In the genomic region with DNA sequence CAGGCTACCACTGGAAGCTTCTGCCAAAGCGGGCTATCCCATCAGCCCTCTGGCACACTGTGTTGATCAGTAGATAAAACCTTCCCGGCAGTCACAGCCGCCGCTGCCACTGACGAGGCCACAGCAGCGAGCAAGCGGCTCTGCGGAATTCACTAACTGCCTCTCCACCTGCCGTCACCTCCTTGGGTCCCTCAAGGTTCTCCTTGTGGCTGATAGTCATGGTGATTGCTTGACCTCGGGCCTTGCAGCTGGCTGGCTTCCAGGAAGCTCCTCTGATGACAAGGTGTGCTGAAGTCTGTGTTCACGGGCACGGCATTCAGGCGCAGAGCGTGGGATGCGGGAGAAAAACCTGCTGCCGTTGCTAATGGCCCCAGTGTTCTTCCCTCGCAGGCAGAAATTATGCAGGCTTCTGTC, we compare ENCODE assay signal across 9 cellular contexts.
A peak's percentile ranks its signal among the peaks of the same experiment; 100 is the strongest.
DNase-seq lines count a peak whose midpoint lies in the region; ATAC-seq, FAIRE-seq and TF ChIP-seq lines count a peak whose summit lies in the region.
"Had no signal": no experiment of that assay in that cellular context is flagged by ENCODE, and none has a peak within 500 bp of the region (broad histone marks: within the 10 kb centered on the region; RNA-seq: fewer than 3 reads in every experiment).

No MANE protein-coding gene starts in this region.

- H3K9me3 Mint-ChIP-seq in activated CD8-positive, alpha-beta memory T cell treated with anti-CD3 and anti-CD28 coated beads, Interleukin-2, amount 10 ng/mL, durations not matched to agents 7 days and 5 days (ENCODE audit: low read depth), result peaks cover 4% of the 10 kb centered on the region
- H3K9me3 Mint-ChIP-seq in activated CD8-positive, alpha-beta T cell treated with anti-CD3 and anti-CD28 coated beads for 36 hours, result no peaks in the 10 kb centered on the region
- peaks cover 9% of the 10 kb centered on the region for H3K9me3 Mint-ChIP-seq in T-helper 2 cell treated with Interferon-gamma antibody and Interleukin-4, amounts not matched to agents 5 μg/mL and 100 μg/mL, for 36 hours

- H3K36me3 ChIP-seq in kidney (ENCODE audit: control insufficient read depth in 1 of 2, insufficient read depth in 2 of 2, low read length in 2 of 2) (no peaks in the 10 kb centered on the region), thyroid gland (no peaks in the 10 kb centered on the region)

- H3K4me1 ChIP-seq in kidney (ENCODE audit: control insufficient read depth in 1 of 2, insufficient read depth in 1 of 2, low read depth in 1 of 2, low read length in 2 of 2) (no peaks in the 10 kb centered on the region), thyroid gland (no peaks in the 10 kb centered on the region)

- no peak for DNase-seq in activated CD8-positive, alpha-beta memory T cell treated with anti-CD3 and anti-CD28 coated beads, Interleukin-2, amount 10 ng/mL, durations not matched to agents 7 days and 5 days
- no peak for DNase-seq in activated CD8-positive, alpha-beta memory T cell treated with anti-CD3 and anti-CD28 coated beads, Interleukin-2, amount 50 U/mL, for 48 hours
- DNase-seq in kidney (peak; percentile 76), thyroid gland (peak; percentile 18 to 26), HuH-7.5 (ENCODE audit: low spot score) (no peak)
- DNase-seq in activated CD8-positive, alpha-beta T cell treated with anti-CD3 and anti-CD28 coated beads for 36 hours, result no peak
- no peak for DNase-seq in T-helper 2 cell treated with Interferon-gamma antibody and Interleukin-4, amounts not matched to agents 5 μg/mL and 100 μg/mL, for 36 hours (ENCODE audit: low spot score)
- DNase-seq: cerebellar nuclear complex had no signal

- intact Hi-C loops in kidney (cut with DNase I), result no loop called here
- intact Hi-C loops in thyroid gland (cut with DNase I), result no loop called here
- intact Hi-C loops in activated CD8-positive, alpha-beta T cell treated with anti-CD3 and anti-CD28 coated beads for 36 hours (cut with micrococcal nuclease), result no loop called here

- H3K36me3 Mint-ChIP-seq in activated CD8-positive, alpha-beta memory T cell treated with anti-CD3 and anti-CD28 coated beads, Interleukin-2, amount 10 ng/mL, durations not matched to agents 7 days and 5 days, result no peaks in the 10 kb centered on the region
- no peaks in the 10 kb centered on the region for H3K36me3 Mint-ChIP-seq in activated CD8-positive, alpha-beta T cell treated with anti-CD3 and anti-CD28 coated beads for 36 hours (ENCODE audit: low read depth)
- H3K36me3 Mint-ChIP-seq in T-helper 2 cell treated with Interferon-gamma antibody and Interleukin-4, amounts not matched to agents 5 μg/mL and 100 μg/mL, for 36 hours (ENCODE audit: low read depth), result no peaks in the 10 kb centered on the region

- TF ChIP-seq CTCF in kidney (IDR thresholded peaks at IDR 0.05; ENCODE audit: borderline replicate concordance, extremely low read depth, insufficient read depth), result no peak
- TF ChIP-seq CTCF in thyroid gland (IDR thresholded peaks at IDR 0.05), result no peak
- TF ChIP-seq CTCF in activated CD8-positive, alpha-beta T cell treated with anti-CD3 and anti-CD28 coated beads for 36 hours (IDR thresholded peaks at IDR 0.05), result no peak

- peak overlapping the region; percentile 24 for H3K27ac Mint-ChIP-seq in activated CD8-positive, alpha-beta memory T cell treated with anti-CD3 and anti-CD28 coated beads, Interleukin-2, amount 10 ng/mL, durations not matched to agents 7 days and 5 days
- no peak overlapping the region for H3K27ac Mint-ChIP-seq in activated CD8-positive, alpha-beta T cell treated with anti-CD3 and anti-CD28 coated beads for 36 hours
- H3K27ac Mint-ChIP-seq in T-helper 2 cell treated with Interferon-gamma antibody and Interleukin-4, amounts not matched to agents 5 μg/mL and 100 μg/mL, for 36 hours, result no peak overlapping the region

- no peaks in the 10 kb centered on the region for H3K9me3 ChIP-seq in kidney (ENCODE audit: control insufficient read depth in 1 of 2, low read length in 2 of 2)
- no peaks in the 10 kb centered on the region for H3K9me3 ChIP-seq in thyroid gland

- peak overlapping the region; percentile 42 to 60 for H3K4me3 ChIP-seq in kidney (ENCODE audit: low read length in 2 of 2)
- H3K4me3 ChIP-seq in thyroid gland (replicated peaks in 1 of 3), result no peak overlapping the region

- CTCF ChIA-PET in activated CD8-positive, alpha-beta memory T cell treated with anti-CD3 and anti-CD28 coated beads, Interleukin-2, amount 10 ng/mL, durations not matched to agents 7 days and 5 days (lab: Charles Lee), result no interaction called here
- CTCF ChIA-PET in activated CD8-positive, alpha-beta T cell treated with anti-CD3 and anti-CD28 coated beads for 36 hours (lab: Charles Lee), result no interaction called here

- POLR2A ChIA-PET in activated CD8-positive, alpha-beta T cell treated with anti-CD3 and anti-CD28 coated beads for 36 hours (lab: Charles Lee), result no interaction called here

- no peak for FAIRE-seq in kidney (lab: Jason Lieb, UNC)

- H3K4me1 Mint-ChIP-seq in activated CD8-positive, alpha-beta memory T cell treated with anti-CD3 and anti-CD28 coated beads, Interleukin-2, amount 10 ng/mL, durations not matched to agents 7 days and 5 days, result no peaks in the 10 kb centered on the region
- no peaks in the 10 kb centered on the region for H3K4me1 Mint-ChIP-seq in activated CD8-positive, alpha-beta T cell treated with anti-CD3 and anti-CD28 coated beads for 36 hours (ENCODE audit: low read depth)
- H3K4me1 Mint-ChIP-seq in T-helper 2 cell treated with Interferon-gamma antibody and Interleukin-4, amounts not matched to agents 5 μg/mL and 100 μg/mL, for 36 hours (ENCODE audit: low read depth), result no peaks in the 10 kb centered on the region

- no peak overlapping the region for H3K4me3 Mint-ChIP-seq in activated CD8-positive, alpha-beta memory T cell treated with anti-CD3 and anti-CD28 coated beads, Interleukin-2, amount 10 ng/mL, durations not matched to agents 7 days and 5 days
- H3K4me3 Mint-ChIP-seq in activated CD8-positive, alpha-beta T cell treated with anti-CD3 and anti-CD28 coated beads for 36 hours, result no peak overlapping the region
- no peak overlapping the region for H3K4me3 Mint-ChIP-seq in T-helper 2 cell treated with Interferon-gamma antibody and Interleukin-4, amounts not matched to agents 5 μg/mL and 100 μg/mL, for 36 hours

- no peaks in the 10 kb centered on the region for H3K27me3 Mint-ChIP-seq in activated CD8-positive, alpha-beta memory T cell treated with anti-CD3 and anti-CD28 coated beads, Interleukin-2, amount 10 ng/mL, durations not matched to agents 7 days and 5 days
- H3K27me3 Mint-ChIP-seq in activated CD8-positive, alpha-beta T cell treated with anti-CD3 and anti-CD28 coated beads for 36 hours, result peaks cover 2% of the 10 kb centered on the region
- peaks cover 5% of the 10 kb centered on the region for H3K27me3 Mint-ChIP-seq in T-helper 2 cell treated with Interferon-gamma antibody and Interleukin-4, amounts not matched to agents 5 μg/mL and 100 μg/mL, for 36 hours (ENCODE audit: low read depth)

- 35 to 55% methylated on average over 5 to 17 of the region's 17 CpGs for WGBS in thyroid gland, 2 donors

- no peak for TF ChIP-seq POLR2A in thyroid gland (IDR thresholded peaks at IDR 0.05)

- H3K27ac ChIP-seq in kidney (ENCODE audit: low read depth in 2 of 2, low read length in 2 of 2) (peak overlapping the region in 1 of 2 donors; percentile 43), thyroid gland (no peak overlapping the region)

- peak overlapping the region in 1 of 2 donors; percentile 63 for H3K9ac ChIP-seq in kidney (ENCODE audit: low read length in 2 of 2)

- peaks cover 5% of the 10 kb centered on the region for H3K27me3 ChIP-seq in thyroid gland

- no peak for ATAC-seq in activated CD8-positive, alpha-beta memory T cell treated with anti-CD3 and anti-CD28 coated beads, Interleukin-2, amount 10 ng/mL, durations not matched to agents 7 days and 5 days
- peak; percentile 78 for ATAC-seq in SK-N-SH treated with all-trans-retinoic acid at 6 μM for 48 hours
- no peak for ATAC-seq in activated CD8-positive, alpha-beta T cell treated with anti-CD3 and anti-CD28 coated beads for 36 hours

TF ChIP-seq in SK-N-SH treated with all-trans-retinoic acid at 6 μM for 48 hours, 23 proteins besides CTCF, POLR2A, EP300 and RAD21:
- TF ChIP-seq ARNTL (CRISPR knock-in tag; IDR thresholded peaks at IDR 0.05; ENCODE audit: borderline replicate concordance, low read depth) (no peak), ZFP30 (CRISPR knock-in tag; IDR thresholded peaks at IDR 0.05) (no peak), RARB (CRISPR knock-in tag; IDR thresholded peaks at IDR 0.05) (no peak)

Comparison
In these comparisons a context has a peak if more than half of its experiments do, and no peak if none do; other contexts are left out.
1. DNase-seq: peak in kidney (single experiment) and thyroid gland (2 of 2); none in activated CD8-positive, alpha-beta memory T cell treated with anti-CD3 and anti-CD28 coated beads, Interleukin-2, amount 10 ng/mL, durations not matched to agents 7 days and 5 days (single experiment), activated CD8-positive, alpha-beta memory T cell treated with anti-CD3 and anti-CD28 coated beads, Interleukin-2, amount 50 U/mL, for 48 hours (single experiment), activated CD8-positive, alpha-beta T cell treated with anti-CD3 and anti-CD28 coated beads for 36 hours (single experiment), HuH-7.5 (single experiment) and T-helper 2 cell treated with Interferon-gamma antibody and Interleukin-4, amounts not matched to agents 5 μg/mL and 100 μg/mL, for 36 hours (single experiment).
2. H3K4me3 ChIP-seq: peak in kidney (2 of 2); none in thyroid gland (0 of 3).